Comparison of ENCODE assay signal across 1 cellular context in the genomic region with DNA sequence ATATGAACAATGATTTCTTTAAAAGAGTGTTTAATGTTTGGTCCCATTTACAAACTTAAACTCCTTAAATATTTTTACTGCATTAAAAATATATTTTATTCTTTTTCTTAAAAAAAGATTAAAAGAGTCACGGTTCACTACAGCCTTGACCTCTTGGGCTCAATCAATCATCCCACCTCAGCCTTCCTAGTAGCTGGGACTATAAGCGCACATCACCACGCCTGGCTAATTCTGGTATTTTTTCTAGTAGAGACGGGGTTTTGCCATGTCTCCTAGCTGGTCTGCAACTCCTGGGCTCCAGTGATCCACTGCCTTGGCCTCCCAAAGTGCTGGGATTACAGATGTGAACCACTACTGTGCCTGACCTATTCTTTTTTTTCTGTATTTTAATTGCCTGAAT.
TF ChIP-seq lines count a peak whose summit lies in the region.

No MANE protein-coding gene starts in this region.

TF ChIP-seq in GM23338, 12 proteins besides CTCF, POLR2A, EP300 and RAD21 (continued from another document):
- TF ChIP-seq, protein P1, sequence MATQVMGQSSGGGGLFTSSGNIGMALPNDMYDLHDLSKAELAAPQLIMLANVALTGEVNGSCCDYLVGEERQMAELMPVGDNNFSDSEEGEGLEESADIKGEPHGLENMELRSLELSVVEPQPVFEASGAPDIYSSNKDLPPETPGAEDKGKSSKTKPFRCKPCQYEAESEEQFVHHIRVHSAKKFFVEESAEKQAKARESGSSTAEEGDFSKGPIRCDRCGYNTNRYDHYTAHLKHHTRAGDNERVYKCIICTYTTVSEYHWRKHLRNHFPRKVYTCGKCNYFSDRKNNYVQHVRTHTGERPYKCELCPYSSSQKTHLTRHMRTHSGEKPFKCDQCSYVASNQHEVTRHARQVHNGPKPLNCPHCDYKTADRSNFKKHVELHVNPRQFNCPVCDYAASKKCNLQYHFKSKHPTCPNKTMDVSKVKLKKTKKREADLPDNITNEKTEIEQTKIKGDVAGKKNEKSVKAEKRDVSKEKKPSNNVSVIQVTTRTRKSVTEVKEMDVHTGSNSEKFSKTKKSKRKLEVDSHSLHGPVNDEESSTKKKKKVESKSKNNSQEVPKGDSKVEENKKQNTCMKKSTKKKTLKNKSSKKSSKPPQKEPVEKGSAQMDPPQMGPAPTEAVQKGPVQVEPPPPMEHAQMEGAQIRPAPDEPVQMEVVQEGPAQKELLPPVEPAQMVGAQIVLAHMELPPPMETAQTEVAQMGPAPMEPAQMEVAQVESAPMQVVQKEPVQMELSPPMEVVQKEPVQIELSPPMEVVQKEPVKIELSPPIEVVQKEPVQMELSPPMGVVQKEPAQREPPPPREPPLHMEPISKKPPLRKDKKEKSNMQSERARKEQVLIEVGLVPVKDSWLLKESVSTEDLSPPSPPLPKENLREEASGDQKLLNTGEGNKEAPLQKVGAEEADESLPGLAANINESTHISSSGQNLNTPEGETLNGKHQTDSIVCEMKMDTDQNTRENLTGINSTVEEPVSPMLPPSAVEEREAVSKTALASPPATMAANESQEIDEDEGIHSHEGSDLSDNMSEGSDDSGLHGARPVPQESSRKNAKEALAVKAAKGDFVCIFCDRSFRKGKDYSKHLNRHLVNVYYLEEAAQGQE (IDR thresholded peaks at IDR 0.05; ENCODE audit: unreplicated experiment) = no peak
- TF ChIP-seq CREB1 (CRISPR knock-in tag; IDR thresholded peaks at IDR 0.05; ENCODE audit: low read depth) (no peak), EZH2 (IDR thresholded peaks at IDR 0.05; ENCODE audit: low read depth, unreplicated experiment) (no peak), ZNF114 (CRISPR knock-in tag; IDR thresholded peaks at IDR 0.05) (no peak), EZH2phosphoT487 (IDR thresholded peaks at IDR 0.05; ENCODE audit: unreplicated experiment) (no peak), STAT1 (IDR thresholded peaks at IDR 0.05; ENCODE audit: unreplicated experiment) (no peak), ZNF331 (CRISPR knock-in tag; IDR thresholded peaks at IDR 0.05; ENCODE audit: low read depth) (no peak), JUNB (IDR thresholded peaks at IDR 0.05; ENCODE audit: unreplicated experiment) (no peak)
- TF ChIP-seq, protein P2, sequence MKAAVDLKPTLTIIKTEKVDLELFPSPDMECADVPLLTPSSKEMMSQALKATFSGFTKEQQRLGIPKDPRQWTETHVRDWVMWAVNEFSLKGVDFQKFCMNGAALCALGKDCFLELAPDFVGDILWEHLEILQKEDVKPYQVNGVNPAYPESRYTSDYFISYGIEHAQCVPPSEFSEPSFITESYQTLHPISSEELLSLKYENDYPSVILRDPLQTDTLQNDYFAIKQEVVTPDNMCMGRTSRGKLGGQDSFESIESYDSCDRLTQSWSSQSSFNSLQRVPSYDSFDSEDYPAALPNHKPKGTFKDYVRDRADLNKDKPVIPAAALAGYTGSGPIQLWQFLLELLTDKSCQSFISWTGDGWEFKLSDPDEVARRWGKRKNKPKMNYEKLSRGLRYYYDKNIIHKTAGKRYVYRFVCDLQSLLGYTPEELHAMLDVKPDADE (IDR thresholded peaks at IDR 0.05) = no peak
- TF ChIP-seq, protein P3, sequence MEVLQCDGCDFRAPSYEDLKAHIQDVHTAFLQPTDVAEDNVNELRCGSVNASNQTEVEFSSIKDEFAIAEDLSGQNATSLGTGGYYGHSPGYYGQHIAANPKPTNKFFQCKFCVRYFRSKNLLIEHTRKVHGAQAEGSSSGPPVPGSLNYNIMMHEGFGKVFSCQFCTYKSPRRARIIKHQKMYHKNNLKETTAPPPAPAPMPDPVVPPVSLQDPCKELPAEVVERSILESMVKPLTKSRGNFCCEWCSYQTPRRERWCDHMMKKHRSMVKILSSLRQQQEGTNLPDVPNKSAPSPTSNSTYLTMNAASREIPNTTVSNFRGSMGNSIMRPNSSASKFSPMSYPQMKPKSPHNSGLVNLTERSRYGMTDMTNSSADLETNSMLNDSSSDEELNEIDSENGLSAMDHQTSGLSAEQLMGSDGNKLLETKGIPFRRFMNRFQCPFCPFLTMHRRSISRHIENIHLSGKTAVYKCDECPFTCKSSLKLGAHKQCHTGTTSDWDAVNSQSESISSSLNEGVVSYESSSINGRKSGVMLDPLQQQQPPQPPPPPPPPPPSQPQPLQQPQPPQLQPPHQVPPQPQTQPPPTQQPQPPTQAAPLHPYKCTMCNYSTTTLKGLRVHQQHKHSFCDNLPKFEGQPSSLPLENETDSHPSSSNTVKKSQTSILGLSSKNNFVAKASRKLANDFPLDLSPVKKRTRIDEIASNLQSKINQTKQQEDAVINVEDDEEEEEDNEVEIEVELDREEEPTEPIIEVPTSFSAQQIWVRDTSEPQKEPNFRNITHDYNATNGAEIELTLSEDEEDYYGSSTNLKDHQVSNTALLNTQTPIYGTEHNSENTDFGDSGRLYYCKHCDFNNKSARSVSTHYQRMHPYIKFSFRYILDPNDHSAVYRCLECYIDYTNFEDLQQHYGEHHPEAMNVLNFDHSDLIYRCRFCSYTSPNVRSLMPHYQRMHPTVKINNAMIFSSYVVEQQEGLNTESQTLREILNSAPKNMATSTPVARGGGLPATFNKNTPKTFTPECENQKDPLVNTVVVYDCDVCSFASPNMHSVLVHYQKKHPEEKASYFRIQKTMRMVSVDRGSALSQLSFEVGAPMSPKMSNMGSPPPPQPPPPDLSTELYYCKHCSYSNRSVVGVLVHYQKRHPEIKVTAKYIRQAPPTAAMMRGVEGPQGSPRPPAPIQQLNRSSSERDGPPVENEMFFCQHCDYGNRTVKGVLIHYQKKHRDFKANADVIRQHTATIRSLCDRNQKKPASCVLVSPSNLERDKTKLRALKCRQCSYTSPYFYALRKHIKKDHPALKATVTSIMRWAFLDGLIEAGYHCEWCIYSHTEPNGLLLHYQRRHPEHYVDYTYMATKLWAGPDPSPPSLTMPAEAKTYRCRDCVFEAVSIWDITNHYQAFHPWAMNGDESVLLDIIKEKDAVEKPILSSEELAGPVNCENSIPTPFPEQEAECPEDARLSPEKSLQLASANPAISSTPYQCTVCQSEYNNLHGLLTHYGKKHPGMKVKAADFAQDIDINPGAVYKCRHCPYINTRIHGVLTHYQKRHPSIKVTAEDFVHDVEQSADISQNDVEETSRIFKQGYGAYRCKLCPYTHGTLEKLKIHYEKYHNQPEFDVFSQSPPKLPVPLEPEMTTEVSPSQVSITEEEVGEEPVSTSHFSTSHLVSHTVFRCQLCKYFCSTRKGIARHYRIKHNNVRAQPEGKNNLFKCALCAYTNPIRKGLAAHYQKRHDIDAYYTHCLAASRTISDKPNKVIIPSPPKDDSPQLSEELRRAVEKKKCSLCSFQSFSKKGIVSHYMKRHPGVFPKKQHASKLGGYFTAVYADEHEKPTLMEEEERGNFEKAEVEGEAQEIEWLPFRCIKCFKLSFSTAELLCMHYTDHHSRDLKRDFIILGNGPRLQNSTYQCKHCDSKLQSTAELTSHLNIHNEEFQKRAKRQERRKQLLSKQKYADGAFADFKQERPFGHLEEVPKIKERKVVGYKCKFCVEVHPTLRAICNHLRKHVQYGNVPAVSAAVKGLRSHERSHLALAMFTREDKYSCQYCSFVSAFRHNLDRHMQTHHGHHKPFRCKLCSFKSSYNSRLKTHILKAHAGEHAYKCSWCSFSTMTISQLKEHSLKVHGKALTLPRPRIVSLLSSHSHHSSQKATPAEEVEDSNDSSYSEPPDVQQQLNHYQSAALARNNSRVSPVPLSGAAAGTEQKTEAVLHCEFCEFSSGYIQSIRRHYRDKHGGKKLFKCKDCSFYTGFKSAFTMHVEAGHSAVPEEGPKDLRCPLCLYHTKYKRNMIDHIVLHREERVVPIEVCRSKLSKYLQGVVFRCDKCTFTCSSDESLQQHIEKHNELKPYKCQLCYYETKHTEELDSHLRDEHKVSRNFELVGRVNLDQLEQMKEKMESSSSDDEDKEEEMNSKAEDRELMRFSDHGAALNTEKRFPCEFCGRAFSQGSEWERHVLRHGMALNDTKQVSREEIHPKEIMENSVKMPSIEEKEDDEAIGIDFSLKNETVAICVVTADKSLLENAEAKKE (CRISPR knock-in tag; IDR thresholded peaks at IDR 0.05) = no peak
